11 cellular contexts compared by ENCODE assay signal in genomic region chr19:54371453-54371852, GRCh38. TPM values are rescaled to one million over a fixed set of nuclear protein-coding genes. Genes with fewer than 3 reads are reported as not detected.
DNase-seq lines count a peak whose midpoint lies in the region; ATAC-seq and TF ChIP-seq lines count a peak whose summit lies in the region.
"Not testable (repeated sequence)": the region's sequence is repeated elsewhere in the genome, so short reads cannot be mapped to it uniquely, and the experiment has no call there.
"Had no signal": no experiment of that assay in that cellular context is flagged by ENCODE, and none has a peak within 500 bp of the region (broad histone marks: within the 10 kb centered on the region; RNA-seq: fewer than 3 reads in every experiment).

No MANE protein-coding gene starts in this region.

- H3K9me3 ChIP-seq in CD4-positive, alpha-beta T cell (ENCODE audit: control insufficient read depth, low read length); KOPT-K1 (ENCODE audit: insufficient read depth, low read length, poor library complexity, severe bottlenecking); upper lobe of left lung: not testable (repeated sequence)

- not testable (repeated sequence) for H3K36me3 Mint-ChIP-seq in CD4-positive, alpha-beta T cell (ENCODE audit: low read depth); T-helper 1 cell treated with Interleukin-12 subunit alpha and Interleukin-12 subunit beta and Interleukin-4 antibody, amounts not matched to agents 30 μg/mL and 1 μg/mL, for 36 hours (ENCODE audit: low read depth); activated T-helper 1 cell treated with anti-CD3 and anti-CD28 coated beads, Interleukin-12 subunit alpha, Interleukin-12 subunit beta, Interleukin-2, Interleukin-4 antibody, amounts not matched to agents 30 ng/mL and 10 ng/mL and 1 ng/mL, durations not matched to agents 14 hours and 24 hours and 36 hours (ENCODE audit: low read depth); central memory CD8-positive, alpha-beta T cell (ENCODE audit: insufficient read depth); naive thymus-derived CD8-positive, alpha-beta T cell

- peaks cover 0 to 15% (median 5%) of the 10 kb centered on the region in 4 donors for H3K4me1 ChIP-seq in upper lobe of left lung

- ATAC-seq in CD4-positive, alpha-beta T cell (ENCODE audit: poor library complexity); central memory CD8-positive, alpha-beta T cell (replicated peaks; ENCODE audit: extremely low read depth, poor library complexity, severe bottlenecking); naive thymus-derived CD8-positive, alpha-beta T cell; upper lobe of left lung (ENCODE audit: low FRiP score in 2 of 2): not testable (repeated sequence)

- TF ChIP-seq CTCF in CD4-positive, alpha-beta T cell (IDR thresholded peaks at IDR 0.05); upper lobe of left lung (IDR thresholded peaks at IDR 0.05): not testable (repeated sequence)

- not testable (repeated sequence) for TF ChIP-seq POLR2A in upper lobe of left lung (IDR thresholded peaks at IDR 0.05)

- not testable (repeated sequence) for DNase-seq in CD4-positive, alpha-beta T cell; activated T-helper 1 cell treated with anti-CD3 and anti-CD28 coated beads, Interleukin-12 subunit alpha, Interleukin-12 subunit beta, Interleukin-2, Interleukin-4 antibody, amounts not matched to agents 30 ng/mL and 10 ng/mL and 1 ng/mL, durations not matched to agents 14 hours and 24 hours and 36 hours (ENCODE audit: low spot score); central memory CD8-positive, alpha-beta T cell (ENCODE audit: low spot score in 2 of 2); naive thymus-derived CD8-positive, alpha-beta T cell; upper lobe of left lung

- H3K27me3 Mint-ChIP-seq in CD4-positive, alpha-beta T cell: peaks cover 13% of the 10 kb centered on the region
- H3K27me3 Mint-ChIP-seq in T-helper 1 cell treated with Interleukin-12 subunit alpha and Interleukin-12 subunit beta and Interleukin-4 antibody, amounts not matched to agents 30 μg/mL and 1 μg/mL, for 36 hours (ENCODE audit: low read depth): peaks cover 40% of the 10 kb centered on the region
- H3K27me3 Mint-ChIP-seq in activated T-helper 1 cell treated with anti-CD3 and anti-CD28 coated beads, Interleukin-12 subunit alpha, Interleukin-12 subunit beta, Interleukin-2, Interleukin-4 antibody, amounts not matched to agents 30 ng/mL and 10 ng/mL and 1 ng/mL, durations not matched to agents 14 hours and 24 hours and 36 hours (ENCODE audit: insufficient read depth): peaks cover 22% of the 10 kb centered on the region
- H3K27me3 Mint-ChIP-seq in central memory CD8-positive, alpha-beta T cell; naive thymus-derived CD8-positive, alpha-beta T cell: not testable (repeated sequence)

- H3K4me1 Mint-ChIP-seq in CD4-positive, alpha-beta T cell (ENCODE audit: low read depth): peaks cover 67% of the 10 kb centered on the region
- peaks cover 56% of the 10 kb centered on the region for H3K4me1 Mint-ChIP-seq in T-helper 1 cell treated with Interleukin-12 subunit alpha and Interleukin-12 subunit beta and Interleukin-4 antibody, amounts not matched to agents 30 μg/mL and 1 μg/mL, for 36 hours (ENCODE audit: low read depth)
- H3K4me1 Mint-ChIP-seq in activated T-helper 1 cell treated with anti-CD3 and anti-CD28 coated beads, Interleukin-12 subunit alpha, Interleukin-12 subunit beta, Interleukin-2, Interleukin-4 antibody, amounts not matched to agents 30 ng/mL and 10 ng/mL and 1 ng/mL, durations not matched to agents 14 hours and 24 hours and 36 hours (ENCODE audit: low read depth): peaks cover 65% of the 10 kb centered on the region
- peaks cover 57% of the 10 kb centered on the region for H3K4me1 Mint-ChIP-seq in central memory CD8-positive, alpha-beta T cell
- H3K4me1 Mint-ChIP-seq in naive thymus-derived CD8-positive, alpha-beta T cell: peaks cover 34 to 84% (median 74%) of the 10 kb centered on the region in 4 donors

- H3K27me3 ChIP-seq in CD4-positive, alpha-beta T cell (ENCODE audit: control insufficient read depth, insufficient read depth, low read length); upper lobe of left lung: not testable (repeated sequence)

- not testable (repeated sequence) for H3K9me3 Mint-ChIP-seq in CD4-positive, alpha-beta T cell; T-helper 1 cell treated with Interleukin-12 subunit alpha and Interleukin-12 subunit beta and Interleukin-4 antibody, amounts not matched to agents 30 μg/mL and 1 μg/mL, for 36 hours; activated T-helper 1 cell treated with anti-CD3 and anti-CD28 coated beads, Interleukin-12 subunit alpha, Interleukin-12 subunit beta, Interleukin-2, Interleukin-4 antibody, amounts not matched to agents 30 ng/mL and 10 ng/mL and 1 ng/mL, durations not matched to agents 14 hours and 24 hours and 36 hours; central memory CD8-positive, alpha-beta T cell; naive thymus-derived CD8-positive, alpha-beta T cell

- POLR2A ChIA-PET in CD4-positive, alpha-beta T cell (lab: Charles Lee): interaction anchor here (0.6 to 1.4 kb wide), 2 partner anchors 17 to 20 kb away, joined by 3 to 11 read pairs; no protein-coding TSS in a partner anchor
- POLR2A ChIA-PET in naive thymus-derived CD8-positive, alpha-beta T cell (lab: Charles Lee): interaction anchor here (1.0 to 3.2 kb wide), 4 partner anchors 9 to 77 kb away, joined by 3 to 31 read pairs (median 6); no protein-coding TSS in a partner anchor

- H3K27ac ChIP-seq in CD4-positive, alpha-beta T cell (ENCODE audit: low read depth, low read length): not testable (repeated sequence)
- H3K27ac ChIP-seq in KOPT-K1 (ENCODE audit: low read depth, low read length, poor library complexity, severe bottlenecking): peak overlapping the region; percentile 99
- peak overlapping the region; percentile 17 to 87 (median 50) for H3K27ac ChIP-seq in upper lobe of left lung

- peak overlapping the region; percentile 64 for H3K4me3 Mint-ChIP-seq in CD4-positive, alpha-beta T cell
- H3K4me3 Mint-ChIP-seq in T-helper 1 cell treated with Interleukin-12 subunit alpha and Interleukin-12 subunit beta and Interleukin-4 antibody, amounts not matched to agents 30 μg/mL and 1 μg/mL, for 36 hours: peak overlapping the region; percentile 14
- H3K4me3 Mint-ChIP-seq in activated T-helper 1 cell treated with anti-CD3 and anti-CD28 coated beads, Interleukin-12 subunit alpha, Interleukin-12 subunit beta, Interleukin-2, Interleukin-4 antibody, amounts not matched to agents 30 ng/mL and 10 ng/mL and 1 ng/mL, durations not matched to agents 14 hours and 24 hours and 36 hours: peak overlapping the region; percentile 12
- peak overlapping the region; percentile 62 for H3K4me3 Mint-ChIP-seq in central memory CD8-positive, alpha-beta T cell
- H3K4me3 Mint-ChIP-seq in naive thymus-derived CD8-positive, alpha-beta T cell: peak overlapping the region; percentile 43 to 91 (median 77)

- H3K4me3 ChIP-seq in upper lobe of left lung: not testable (repeated sequence)

- peak overlapping the region; percentile 91 for H3K27ac Mint-ChIP-seq in CD4-positive, alpha-beta T cell
- H3K27ac Mint-ChIP-seq in T-helper 1 cell treated with Interleukin-12 subunit alpha and Interleukin-12 subunit beta and Interleukin-4 antibody, amounts not matched to agents 30 μg/mL and 1 μg/mL, for 36 hours: peak overlapping the region; percentile 60
- H3K27ac Mint-ChIP-seq in activated T-helper 1 cell treated with anti-CD3 and anti-CD28 coated beads, Interleukin-12 subunit alpha, Interleukin-12 subunit beta, Interleukin-2, Interleukin-4 antibody, amounts not matched to agents 30 ng/mL and 10 ng/mL and 1 ng/mL, durations not matched to agents 14 hours and 24 hours and 36 hours: peak overlapping the region; percentile 63
- H3K27ac Mint-ChIP-seq in central memory CD8-positive, alpha-beta T cell (ENCODE audit: low read depth): not testable (repeated sequence)
- H3K27ac Mint-ChIP-seq in naive thymus-derived CD8-positive, alpha-beta T cell: peak overlapping the region in 9 of 10 donors; percentile 76 to 92 (median 87)

- WGBS in upper lobe of left lung, 2 donors: 75% methylated on average over 5 of the region's 5 CpGs

- H3K36me3 ChIP-seq in KOPT-K1 (ENCODE audit: insufficient read depth, low read length); upper lobe of left lung: not testable (repeated sequence)

- intact Hi-C loops in CD4-positive, alpha-beta T cell (cut with DNase I, micrococcal nuclease); activated T-helper 1 cell treated with anti-CD3 and anti-CD28 coated beads, Interleukin-12 subunit alpha, Interleukin-12 subunit beta, Interleukin-2, Interleukin-4 antibody, amounts not matched to agents 30 ng/mL and 10 ng/mL and 1 ng/mL, durations not matched to agents 14 hours and 24 hours and 36 hours (cut with micrococcal nuclease): not testable (repeated sequence)

- CTCF ChIA-PET in CD4-positive, alpha-beta T cell (lab: Charles Lee): interaction anchor here (1.2 to 1.4 kb wide), 2 partner anchors 17 to 19 kb away, joined by 6 read pairs; no protein-coding TSS in a partner anchor

- not testable (repeated sequence) for TF ChIP-seq EP300 in upper lobe of left lung (IDR thresholded peaks at IDR 0.05)

RNA-seq across cellular contexts. Expression of gene LAIR1, which starts 6.7 kb away (rescaled TPM):
- total RNA-seq in CD4-positive, alpha-beta T cell: 10 to 100 TPM; 12.3 to 14.4 TPM
- total RNA-seq in activated T-helper 1 cell treated with anti-CD3 and anti-CD28 coated beads, Interleukin-12 subunit alpha, Interleukin-12 subunit beta, Interleukin-2, Interleukin-4 antibody, amounts not matched to agents 30 ng/mL and 10 ng/mL and 1 ng/mL, durations not matched to agents 14 hours and 24 hours and 36 hours: 9.2 and 9.4 TPM in 2 replicates
- 10 to 100 TPM; 67.4 to 71.1 TPM for total RNA-seq in naive thymus-derived CD8-positive, alpha-beta T cell
- 100 to 1,000 TPM in 1 of 3 donors, 10 to 100 TPM in 2; 58.3 to 104 (median 59.9) TPM for polyA plus RNA-seq in naive thymus-derived CD8-positive, alpha-beta T cell
- 100 to 1,000 TPM in 3 of 6 donors, 10 to 100 TPM in 3; 46.5 to 228 (median 111) TPM for total RNA-seq in upper lobe of left lung
- total RNA-seq: G401, LHCN-M2, NCI-H460, PC-9 had no signal

RNA-seq across cellular contexts. Expression of gene LILRA4, which starts 32.5 kb away (rescaled TPM):
- total RNA-seq in CD4-positive, alpha-beta T cell: under 1 TPM; 0.47 to 0.52 TPM
- total RNA-seq in activated T-helper 1 cell treated with anti-CD3 and anti-CD28 coated beads, Interleukin-12 subunit alpha, Interleukin-12 subunit beta, Interleukin-2, Interleukin-4 antibody, amounts not matched to agents 30 ng/mL and 10 ng/mL and 1 ng/mL, durations not matched to agents 14 hours and 24 hours and 36 hours: not detected in 2 replicates
- total RNA-seq in naive thymus-derived CD8-positive, alpha-beta T cell: under 1 TPM in 1 of 2 experiments, not detected in 1; 0.44 TPM
- polyA plus RNA-seq in naive thymus-derived CD8-positive, alpha-beta T cell: not detected
- total RNA-seq in upper lobe of left lung: 1 to 10 TPM in 3 of 6 donors, not detected in 3; 1.0 to 5.0 (median 1.7) TPM
- total RNA-seq: G401, LHCN-M2, NCI-H460, PC-9 had no signal

RNA-seq across cellular contexts. Expression of gene TTYH1, which starts 43.8 kb away (rescaled TPM):
- total RNA-seq in CD4-positive, alpha-beta T cell: not detected
- 0.49 and 0.59 TPM in 2 replicates for total RNA-seq in activated T-helper 1 cell treated with anti-CD3 and anti-CD28 coated beads, Interleukin-12 subunit alpha, Interleukin-12 subunit beta, Interleukin-2, Interleukin-4 antibody, amounts not matched to agents 30 ng/mL and 10 ng/mL and 1 ng/mL, durations not matched to agents 14 hours and 24 hours and 36 hours
- total RNA-seq in naive thymus-derived CD8-positive, alpha-beta T cell: not detected
- polyA plus RNA-seq in naive thymus-derived CD8-positive, alpha-beta T cell: under 1 TPM in 2 of 3 donors, not detected in 1; 0.04 to 0.65 TPM
- total RNA-seq in upper lobe of left lung: not detected
- total RNA-seq: LHCN-M2, NCI-H460 had no signal

RNA-seq across cellular contexts. Expression of gene LILRA5, which starts 58.5 kb away (rescaled TPM):
- total RNA-seq in CD4-positive, alpha-beta T cell: 1 to 10 TPM; 1.5 TPM
- not detected in 2 replicates for total RNA-seq in activated T-helper 1 cell treated with anti-CD3 and anti-CD28 coated beads, Interleukin-12 subunit alpha, Interleukin-12 subunit beta, Interleukin-2, Interleukin-4 antibody, amounts not matched to agents 30 ng/mL and 10 ng/mL and 1 ng/mL, durations not matched to agents 14 hours and 24 hours and 36 hours
- total RNA-seq in naive thymus-derived CD8-positive, alpha-beta T cell: not detected
- under 1 TPM in 1 of 3 donors, not detected in 2; 0.32 TPM for polyA plus RNA-seq in naive thymus-derived CD8-positive, alpha-beta T cell
- 10 to 100 TPM in 3 of 6 donors, 1 to 10 TPM in 3; 3.1 to 34.9 (median 20.3) TPM for total RNA-seq in upper lobe of left lung
- total RNA-seq: G401, LHCN-M2, NCI-H460, PC-9 had no signal

Comparison
In these comparisons a context has a peak if more than half of its experiments do, and no peak if none do; other contexts are left out.
1. H3K4me3 Mint-ChIP-seq: peak in every context shown above with its lines; median percentile 77 in naive thymus-derived CD8-positive, alpha-beta T cell; 64 in CD4-positive, alpha-beta T cell; 62 in central memory CD8-positive, alpha-beta T cell; 14 in T-helper 1 cell treated with Interleukin-12 subunit alpha and Interleukin-12 subunit beta and Interleukin-4 antibody, amounts not matched to agents 30 μg/mL and 1 μg/mL, for 36 hours; 12 in activated T-helper 1 cell treated with anti-CD3 and anti-CD28 coated beads, Interleukin-12 subunit alpha, Interleukin-12 subunit beta, Interleukin-2, Interleukin-4 antibody, amounts not matched to agents 30 ng/mL and 10 ng/mL and 1 ng/mL, durations not matched to agents 14 hours and 24 hours and 36 hours.